Comparison of ENCODE assay signal across 10 cellular contexts in genomic region chr11:63862923-63863322, GRCh38. TPM values are rescaled to one million over a fixed set of nuclear protein-coding genes. Genes with fewer than 3 reads are reported as not detected.
DNase-seq lines count a peak whose midpoint lies in the region; ATAC-seq and TF ChIP-seq lines count a peak whose summit lies in the region.
"Had no signal": no experiment of that assay in that cellular context is flagged by ENCODE, and none has a peak within 500 bp of the region (broad histone marks: within the 10 kb centered on the region; RNA-seq: fewer than 3 reads in every experiment).

No MANE protein-coding gene starts in this region.

- 0 out of 2 replicates have a peak, but pooled peaks cover 4% of the 10 kb centered on the region for H3K4me1 ChIP-seq in Panc1 (ENCODE audit: control insufficient read depth, insufficient read depth, low read length)
- H3K4me1 ChIP-seq in thymus (ENCODE audit: control insufficient read depth, insufficient read depth, low read length), result peaks cover 15% of the 10 kb centered on the region

- TF ChIP-seq CTCF in Panc1 (IDR thresholded peaks at IDR 0.05) (no peak), glutamatergic neuron (IDR thresholded peaks at IDR 0.05; ENCODE audit: partially characterized antibody, unreplicated experiment) (no peak)

- peak overlapping the region; percentile 80 for H3K27ac Mint-ChIP-seq in activated naive CD4-positive, alpha-beta T cell treated with anti-CD3 and anti-CD28 coated beads, Interleukin-2, amount 10 ng/mL, durations not matched to agents 7 days and 5 days
- peak overlapping the region; percentile 13 for H3K27ac Mint-ChIP-seq in glutamatergic neuron (ENCODE audit: unreplicated experiment)
- H3K27ac Mint-ChIP-seq: stimulated activated memory B cell treated with anti-CD40 and anti-IgM and Interleukin-4, amounts not matched to agents 10 μg/mL and 1 μg/mL and 100 μg/mL, for 72 hours had no signal

- no peak overlapping the region for H3K4me3 Mint-ChIP-seq in activated naive CD4-positive, alpha-beta T cell treated with anti-CD3 and anti-CD28 coated beads, Interleukin-2, amount 10 ng/mL, durations not matched to agents 7 days and 5 days
- no peak overlapping the region for H3K4me3 Mint-ChIP-seq in glutamatergic neuron (ENCODE audit: unreplicated experiment)
- H3K4me3 Mint-ChIP-seq: stimulated activated memory B cell treated with anti-CD40 and anti-IgM and Interleukin-4, amounts not matched to agents 10 μg/mL and 1 μg/mL and 100 μg/mL, for 72 hours had no signal

- peak; percentile 60 for ATAC-seq in Panc1
- ATAC-seq in GM21423 (IDR thresholded peaks at IDR 0.05; ENCODE audit: unreplicated experiment), result no peak
- ATAC-seq: gastrocnemius medialis; stimulated activated memory B cell treated with anti-CD40 and anti-IgM and Interleukin-4, amounts not matched to agents 10 μg/mL and 1 μg/mL and 100 μg/mL, for 72 hours had no signal

- no TSS peak for BruUV-seq in Panc1 (replicated peaks; lab: Mats Ljungman, UMichigan)

- H3K4me1 Mint-ChIP-seq in activated naive CD4-positive, alpha-beta T cell treated with anti-CD3 and anti-CD28 coated beads, Interleukin-2, amount 10 ng/mL, durations not matched to agents 7 days and 5 days, result peaks cover 59% of the 10 kb centered on the region
- peaks cover 7% of the 10 kb centered on the region for H3K4me1 Mint-ChIP-seq in glutamatergic neuron (ENCODE audit: low read depth, unreplicated experiment)

- H3K27me3 Mint-ChIP-seq in activated naive CD4-positive, alpha-beta T cell treated with anti-CD3 and anti-CD28 coated beads, Interleukin-2, amount 10 ng/mL, durations not matched to agents 7 days and 5 days, result no peaks in the 10 kb centered on the region
- H3K27me3 Mint-ChIP-seq in glutamatergic neuron (ENCODE audit: unreplicated experiment), result no peaks in the 10 kb centered on the region
- H3K27me3 Mint-ChIP-seq: stimulated activated memory B cell treated with anti-CD40 and anti-IgM and Interleukin-4, amounts not matched to agents 10 μg/mL and 1 μg/mL and 100 μg/mL, for 72 hours had no signal

- H3K27ac ChIP-seq in Panc1 (ENCODE audit: low read length) (no peak overlapping the region), thymus (ENCODE audit: low read depth) (peak overlapping the region; percentile 58)
- H3K27ac ChIP-seq: gastrocnemius medialis had no signal

- no peak overlapping the region for H3K4me3 ChIP-seq in Panc1 (ENCODE audit: low read depth in 2 of 2, low read length in 2 of 2)
- no peak overlapping the region for H3K4me3 ChIP-seq in thymus (ENCODE audit: low read length)
- H3K4me3 ChIP-seq: gastrocnemius medialis had no signal

- CTCF ChIA-PET in activated naive CD4-positive, alpha-beta T cell treated with anti-CD3 and anti-CD28 coated beads, Interleukin-2, amount 10 ng/mL, durations not matched to agents 7 days and 5 days (lab: Charles Lee), result interaction anchor here (0.5 to 2.1 kb wide), 6 partner anchors 23 to 208 kb away, joined by 3 to 7 read pairs (median 4); partner anchors contain the start of gene MARK2
- CTCF ChIA-PET in Panc1 (lab: Charles Lee), result interaction anchor here (0.7 kb wide), 1 partner anchor 15 kb away, joined by 3 read pairs; no protein-coding TSS in a partner anchor

- POLR2A ChIA-PET in Panc1 (lab: Charles Lee), result interaction anchor here (0.5 kb wide), 3 partner anchors 23 to 264 kb away, joined by 3 to 4 read pairs (median 3); no protein-coding TSS in a partner anchor

- H3K27me3 ChIP-seq in Panc1 (ENCODE audit: control insufficient read depth, insufficient read depth, low read length), result no peaks in the 10 kb centered on the region
- H3K27me3 ChIP-seq in thymus (ENCODE audit: control insufficient read depth, insufficient read depth), result no peaks in the 10 kb centered on the region
- H3K27me3 ChIP-seq: gastrocnemius medialis had no signal

- H3K36me3 ChIP-seq in Panc1 (ENCODE audit: control insufficient read depth, insufficient read depth, low read length), result no peaks in the 10 kb centered on the region
- peaks cover 9% of the 10 kb centered on the region for H3K36me3 ChIP-seq in thymus (ENCODE audit: control insufficient read depth, insufficient read depth)

- no peak for DNase-seq in activated naive CD4-positive, alpha-beta T cell treated with anti-CD3 and anti-CD28 coated beads, Interleukin-2, amount 10 ng/mL, durations not matched to agents 7 days and 5 days
- DNase-seq in activated naive CD4-positive, alpha-beta T cell (lab: John Stamatoyannopoulos, UW), result no peak
- DNase-seq in Panc1 (ENCODE audit: low read depth, low spot score), result no peak
- DNase-seq in glutamatergic neuron, result no peak
- DNase-seq in HuH-7 (ENCODE audit: low spot score), result no peak
- no peak for DNase-seq in stimulated activated CD4-positive, alpha-beta T cell treated with anti-CD3 and anti-CD28 coated beads, Interleukin-4, amount 100 ng/mL, for 1 hour
- DNase-seq: gastrocnemius medialis had no signal

- intact Hi-C loops in Panc1 (cut with micrococcal nuclease; ENCODE audit: unreplicated experiment), result no loop called here

- WGBS in thymus, result 33% methylated on average over 4 of the region's 4 CpGs

- no peaks in the 10 kb centered on the region for H3K9me3 Mint-ChIP-seq in activated naive CD4-positive, alpha-beta T cell treated with anti-CD3 and anti-CD28 coated beads, Interleukin-2, amount 10 ng/mL, durations not matched to agents 7 days and 5 days
- H3K9me3 Mint-ChIP-seq in glutamatergic neuron (ENCODE audit: unreplicated experiment), result no peaks in the 10 kb centered on the region
- H3K9me3 Mint-ChIP-seq: stimulated activated memory B cell treated with anti-CD40 and anti-IgM and Interleukin-4, amounts not matched to agents 10 μg/mL and 1 μg/mL and 100 μg/mL, for 72 hours had no signal

- peaks cover 46% of the 10 kb centered on the region for H3K36me3 Mint-ChIP-seq in activated naive CD4-positive, alpha-beta T cell treated with anti-CD3 and anti-CD28 coated beads, Interleukin-2, amount 10 ng/mL, durations not matched to agents 7 days and 5 days
- no peaks in the 10 kb centered on the region for H3K36me3 Mint-ChIP-seq in glutamatergic neuron (ENCODE audit: unreplicated experiment)

- in situ Hi-C loops in Panc1 (cut with HindIII; ENCODE audit: low pct_unique_long_range_greater_than_20kb, low sequenced_read_pairs), result no loop called here

- H3K9me3 ChIP-seq in Panc1 (ENCODE audit: control insufficient read depth, insufficient read depth, low read depth, low read length) (no peaks in the 10 kb centered on the region), thymus (ENCODE audit: control insufficient read depth) (no peaks in the 10 kb centered on the region)
- H3K9me3 ChIP-seq: gastrocnemius medialis had no signal

RNA-seq across cellular contexts. Expression of gene MARK2, which starts 24.0 kb away (rescaled TPM):
- 41.1 TPM for total RNA-seq in Panc1 (2021; ENCODE audit: unreplicated experiment)
- 28.8 TPM for polyA plus RNA-seq in Panc1 (2012; ENCODE audit: insufficient read length)
- total RNA-seq in glutamatergic neuron (ENCODE audit: unreplicated experiment), result 76.8 TPM
- 17.5 TPM for polyA plus RNA-seq in thymus

RNA-seq across cellular contexts. Expression of gene SPINDOC, which starts 49.7 kb away (rescaled TPM):
- total RNA-seq in Panc1 (2021; ENCODE audit: unreplicated experiment) (59.1 TPM), glutamatergic neuron (ENCODE audit: unreplicated experiment) (83.7 TPM)
- 69.5 TPM for polyA plus RNA-seq in Panc1 (2012; ENCODE audit: insufficient read length)
- polyA plus RNA-seq in thymus, result 11.7 TPM

RNA-seq across cellular contexts. Expression of gene RCOR2, which starts 54.0 kb away (rescaled TPM):
- total RNA-seq in Panc1 (2021; ENCODE audit: unreplicated experiment) (10.2 TPM), glutamatergic neuron (ENCODE audit: unreplicated experiment) (286 TPM)
- polyA plus RNA-seq in Panc1 (2012; ENCODE audit: insufficient read length), result 14.5 TPM
- polyA plus RNA-seq in thymus, result 0.87 TPM

Comparison
In these comparisons a context has a peak if more than half of its experiments do, and no peak if none do; other contexts are left out.
1. RNA of gene RCOR2, which starts 54.0 kb away (total RNA-seq): 286 TPM in glutamatergic neuron (single experiment); 10.2 TPM in Panc1 (single experiment); every median in the first group is over 10 times any median in the second.